14 cellular contexts compared by ENCODE assay signal in the genomic region with DNA sequence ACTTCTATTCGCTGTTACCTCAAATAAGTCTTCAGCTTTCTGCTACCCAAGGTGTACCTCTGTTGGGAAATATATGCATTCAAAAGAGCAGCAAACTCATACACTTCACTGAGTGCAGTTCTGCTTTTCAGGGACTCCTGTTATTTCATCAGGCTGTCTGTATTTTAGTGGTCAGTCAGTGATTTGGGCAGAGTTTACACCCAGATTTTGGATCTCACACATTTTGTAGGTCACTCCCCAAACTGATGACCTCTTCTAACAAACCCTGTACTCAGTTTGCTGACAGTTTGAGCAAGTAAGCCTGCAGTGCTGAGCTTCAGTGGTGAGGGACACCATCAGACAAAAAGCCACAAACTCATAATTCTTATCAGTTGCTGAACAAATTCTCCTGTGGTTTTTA.
"Had no signal": no experiment of that assay in that cellular context is flagged by ENCODE, and none has a peak within 500 bp of the region (broad histone marks: within the 10 kb centered on the region; RNA-seq: fewer than 3 reads in every experiment).

No MANE protein-coding gene starts in this region.

- H3K4me1 ChIP-seq: esophagus muscularis mucosa, neural progenitor cell, sigmoid colon had no signal

- H3K4me2 ChIP-seq: hepatocyte, neural progenitor cell had no signal

- H3K79me2 ChIP-seq: hepatocyte had no signal

- H3K27ac ChIP-seq: coronary artery, esophagus muscularis mucosa, hepatocyte, neural progenitor cell, ovary, sigmoid colon had no signal

- H3K27me3 ChIP-seq: esophagus muscularis mucosa, hepatocyte, neural progenitor cell, ovary, sigmoid colon had no signal

- H2AFZ ChIP-seq: hepatocyte, neural progenitor cell had no signal

- H3K36me3 ChIP-seq: esophagus muscularis mucosa, neural progenitor cell, ovary, sigmoid colon had no signal

- H3K9me3 ChIP-seq: sigmoid colon had no signal

- DNase-seq: activated CD4-positive, alpha-beta T cell treated with anti-CD3 and anti-CD28 coated beads, Interleukin-2, amount 10 ng/mL, durations not matched to agents 7 days and 5 days; activated CD8-positive, alpha-beta memory T cell treated with anti-CD3 and anti-CD28 coated beads for 24 hours; activated gamma-delta T cell treated with Interleukin-2 at 50 U/mL for 16 hours; amniotic stem cell; caudate nucleus; islet precursor cell; ovary; sigmoid colon; stimulated activated CD4-positive, alpha-beta T cell treated with anti-CD3 and anti-CD28 coated beads, Interleukin-2, amount 100 ng/mL, for 24 hours had no signal

- H3K4me3 ChIP-seq: coronary artery, esophagus muscularis mucosa, hepatocyte, lung, neural progenitor cell, ovary, sigmoid colon had no signal
